In the genomic region with DNA sequence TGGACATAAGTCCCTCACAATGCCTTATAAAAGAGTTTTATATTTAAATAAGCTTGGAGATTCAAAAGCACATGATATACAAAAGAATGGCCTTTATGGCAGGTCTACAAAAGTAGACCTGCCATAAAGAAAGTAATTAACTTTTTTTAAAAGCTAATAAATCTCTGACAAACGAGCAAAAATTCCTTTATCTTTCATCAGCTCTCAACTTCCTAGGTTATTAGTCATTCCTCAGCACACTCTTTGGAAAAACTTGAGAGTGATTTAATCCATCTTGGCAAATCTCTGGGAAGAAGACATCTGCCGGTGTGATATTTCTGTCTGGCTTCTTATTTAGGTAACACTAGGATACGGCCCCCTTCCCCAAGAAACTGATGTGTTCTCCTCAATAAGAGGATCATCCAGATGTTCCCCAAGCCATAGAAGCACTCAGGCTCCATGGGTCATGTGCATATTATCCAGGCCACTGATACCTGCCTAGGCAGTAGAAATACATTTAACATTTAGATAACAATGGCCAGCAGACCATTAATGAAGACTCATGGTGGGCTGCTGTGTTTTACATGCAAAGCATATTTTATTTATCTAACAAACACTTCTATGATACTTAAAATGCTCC, we compare ENCODE assay signal across 21 cellular contexts.
DNase-seq lines count a peak whose midpoint lies in the region; ATAC-seq and TF ChIP-seq lines count a peak whose summit lies in the region.
"Had no signal": no experiment of that assay in that cellular context is flagged by ENCODE, and none has a peak within 500 bp of the region (broad histone marks: within the 10 kb centered on the region; RNA-seq: fewer than 3 reads in every experiment).

No MANE protein-coding gene starts in this region.

- H3K27ac ChIP-seq in SK-N-SH (ENCODE audit: low read depth in 2 of 2, low read length in 1 of 2) = peak overlapping the region; percentile 47 to 62; a peak in 3 of 4 replicates
- no peak overlapping the region for H3K27ac ChIP-seq in fibroblast of lung (ENCODE audit: insufficient read depth, low read length)
- H3K27ac ChIP-seq: coronary artery, psoas muscle, thyroid gland had no signal

- peak in 1 of 2 experiments; percentile 84; a peak in 2 of 4 replicates for TF ChIP-seq EP300 in SK-N-SH (IDR thresholded peaks at IDR 0.05; ENCODE audit: borderline replicate concordance in 1 of 2, low read depth in 1 of 2, low read length in 1 of 2)

- peaks cover 6% of the 10 kb centered on the region for H3K4me1 Mint-ChIP-seq in osteocyte (ENCODE audit: unreplicated experiment)
- no peaks in the 10 kb centered on the region for H3K4me1 Mint-ChIP-seq in stimulated activated naive CD8-positive, alpha-beta T cell treated with anti-CD3 and anti-CD28 coated beads, Interleukin-15, amount 100 ng/mL, for 72 hours
- no peaks in the 10 kb centered on the region for H3K4me1 Mint-ChIP-seq in activated T-helper 1 cell treated with anti-CD3 and anti-CD28 coated beads, Interleukin-12 subunit alpha, Interleukin-12 subunit beta, Interleukin-2, Interleukin-4 antibody, amounts not matched to agents 30 ng/mL and 10 ng/mL and 1 ng/mL, durations not matched to agents 14 hours and 24 hours and 36 hours (ENCODE audit: low read depth)

- H3K36me3 Mint-ChIP-seq in osteocyte (ENCODE audit: unreplicated experiment) = no peaks in the 10 kb centered on the region
- no peaks in the 10 kb centered on the region for H3K36me3 Mint-ChIP-seq in activated T-helper 1 cell treated with anti-CD3 and anti-CD28 coated beads, Interleukin-12 subunit alpha, Interleukin-12 subunit beta, Interleukin-2, Interleukin-4 antibody, amounts not matched to agents 30 ng/mL and 10 ng/mL and 1 ng/mL, durations not matched to agents 14 hours and 24 hours and 36 hours (ENCODE audit: low read depth)
- H3K36me3 Mint-ChIP-seq: natural killer cell treated with Interleukin-12 subunit alpha and Interleukin-12 subunit beta and Interleukin-15 and Interleukin-18, amount 100 ng/mL, for 72 hours had no signal

- no peaks in the 10 kb centered on the region for H3K27me3 Mint-ChIP-seq in osteocyte (ENCODE audit: unreplicated experiment)
- H3K27me3 Mint-ChIP-seq in stimulated activated naive CD8-positive, alpha-beta T cell treated with anti-CD3 and anti-CD28 coated beads, Interleukin-15, amount 100 ng/mL, for 72 hours = no peaks in the 10 kb centered on the region
- no peaks in the 10 kb centered on the region for H3K27me3 Mint-ChIP-seq in activated T-helper 1 cell treated with anti-CD3 and anti-CD28 coated beads, Interleukin-12 subunit alpha, Interleukin-12 subunit beta, Interleukin-2, Interleukin-4 antibody, amounts not matched to agents 30 ng/mL and 10 ng/mL and 1 ng/mL, durations not matched to agents 14 hours and 24 hours and 36 hours (ENCODE audit: insufficient read depth)
- H3K27me3 Mint-ChIP-seq: natural killer cell treated with Interleukin-12 subunit alpha and Interleukin-12 subunit beta and Interleukin-15 and Interleukin-18, amount 100 ng/mL, for 72 hours had no signal

- H3K27me3 ChIP-seq in SK-N-SH (ENCODE audit: insufficient read depth) = no peaks in the 10 kb centered on the region
- H3K27me3 ChIP-seq in fibroblast of lung (ENCODE audit: control insufficient read depth, insufficient read depth, low read length) = no peaks in the 10 kb centered on the region
- H3K27me3 ChIP-seq: thyroid gland had no signal

- no peak for ATAC-seq in stimulated activated naive CD8-positive, alpha-beta T cell treated with anti-CD3 and anti-CD28 coated beads, Interleukin-15, amount 100 ng/mL, for 72 hours
- ATAC-seq in GM18870 (IDR thresholded peaks at IDR 0.05; ENCODE audit: unreplicated experiment) = no peak
- ATAC-seq: natural killer cell treated with Interleukin-12 subunit alpha and Interleukin-12 subunit beta and Interleukin-15 and Interleukin-18, amount 100 ng/mL, for 72 hours; psoas muscle had no signal

- H3K79me2 ChIP-seq in SK-N-SH (ENCODE audit: insufficient read depth) = peaks cover 84% of the 10 kb centered on the region
- no peaks in the 10 kb centered on the region for H3K79me2 ChIP-seq in fibroblast of lung (ENCODE audit: control insufficient read depth, insufficient read depth, low read length)

- H3K9ac ChIP-seq in SK-N-SH (no peak overlapping the region), fibroblast of lung (ENCODE audit: insufficient read depth, low read length) (no peak overlapping the region)

- peaks cover 19% of the 10 kb centered on the region for H3F3A ChIP-seq in SK-N-SH (replicated peaks; ENCODE audit: insufficient read depth)

- no peaks in the 10 kb centered on the region for H3K9me2 ChIP-seq in SK-N-SH

- H4K20me1 ChIP-seq in SK-N-SH (ENCODE audit: insufficient read depth) = peaks cover 8% of the 10 kb centered on the region; the same call in 1 of the 2 replicates
- H4K20me1 ChIP-seq in fibroblast of lung (ENCODE audit: control insufficient read depth, extremely low read depth, insufficient read depth, low read length) = no peaks in the 10 kb centered on the region

- DNase-seq in HT-29 (ENCODE audit: low spot score) = peak; percentile 40
- DNase-seq in SK-N-SH = no peak
- peak; percentile 55 to 80 for DNase-seq in fibroblast of lung (ENCODE audit: low read depth in 2 of 2)
- no peak for DNase-seq in osteocyte (ENCODE audit: extremely low spot score, unreplicated experiment)
- no peak for DNase-seq in DMS53 treated with DMSO at 0.1 percent for 48 hours (lab: John Stamatoyannopoulos, UW; ENCODE audit: unreplicated experiment)
- no peak for DNase-seq in stimulated activated naive CD8-positive, alpha-beta T cell treated with anti-CD3 and anti-CD28 coated beads, Interleukin-15, amount 100 ng/mL, for 72 hours
- no peak for DNase-seq in activated T-helper 1 cell treated with anti-CD3 and anti-CD28 coated beads, Interleukin-12 subunit alpha, Interleukin-12 subunit beta, Interleukin-2, Interleukin-4 antibody, amounts not matched to agents 30 ng/mL and 10 ng/mL and 1 ng/mL, durations not matched to agents 14 hours and 24 hours and 36 hours (ENCODE audit: low spot score)
- DNase-seq: activated CD4-positive, CD25-positive, alpha-beta regulatory T cell; activated CD8-positive, alpha-beta memory T cell treated with anti-CD3 and anti-CD28 coated beads for 24 hours; amygdala; H7; NCI-H1417 treated with DMSO at 0.1 percent for 48 hours; NCI-H2171; NK-92 treated with Interleukin-12 subunit alpha and Interleukin-12 subunit beta, amount 100 ng/mL, for 24 hours; psoas muscle; Right ventricle myocardium superior; thyroid gland had no signal

- H3K4me1 ChIP-seq in SK-N-SH (ENCODE audit: control insufficient read depth in 1 of 2, insufficient read depth in 2 of 2, low read depth in 1 of 2, low read length in 1 of 2) (peaks cover 3 to 26% of the 10 kb centered on the region in 2 experiments; a peak in 3 of 4 replicates), fibroblast of lung (ENCODE audit: control insufficient read depth, extremely low read depth, insufficient read depth, low read length) (no peaks in the 10 kb centered on the region)
- H3K4me1 ChIP-seq: psoas muscle, thyroid gland had no signal

- 13% methylated on average over 3 of the region's 3 CpGs for WGBS in SK-N-SH (ENCODE audit: low lambda C conversion rate)

- H3K9me3 Mint-ChIP-seq in osteocyte (ENCODE audit: unreplicated experiment) = no peaks in the 10 kb centered on the region
- no peaks in the 10 kb centered on the region for H3K9me3 Mint-ChIP-seq in stimulated activated naive CD8-positive, alpha-beta T cell treated with anti-CD3 and anti-CD28 coated beads, Interleukin-15, amount 100 ng/mL, for 72 hours
- no peaks in the 10 kb centered on the region for H3K9me3 Mint-ChIP-seq in activated T-helper 1 cell treated with anti-CD3 and anti-CD28 coated beads, Interleukin-12 subunit alpha, Interleukin-12 subunit beta, Interleukin-2, Interleukin-4 antibody, amounts not matched to agents 30 ng/mL and 10 ng/mL and 1 ng/mL, durations not matched to agents 14 hours and 24 hours and 36 hours
- H3K9me3 Mint-ChIP-seq: T-helper 1 cell treated with Interleukin-12 subunit alpha and Interleukin-12 subunit beta and Interleukin-4 antibody, amounts not matched to agents 30 μg/mL and 1 μg/mL, for 36 hours had no signal

- H3K9me3 ChIP-seq in SK-N-SH (no peaks in the 10 kb centered on the region), fibroblast of lung (ENCODE audit: control insufficient read depth, insufficient read depth, low read depth, low read length) (no peaks in the 10 kb centered on the region)
- H3K9me3 ChIP-seq: psoas muscle, thyroid gland had no signal

- H3K4me3 ChIP-seq in SK-N-SH (ENCODE audit: low read depth in 2 of 2, low read length in 1 of 2) = no peak overlapping the region; a peak in 1 of 4 replicates
- H3K4me3 ChIP-seq in fibroblast of lung (replicated peaks in 1 of 4; ENCODE audit: control extremely low read depth in 1 of 4, insufficient read depth in 1 of 4, low read depth in 3 of 4, low read length in 4 of 4) = no peak overlapping the region
- H3K4me3 ChIP-seq: coronary artery, psoas muscle, thyroid gland had no signal

- H3K36me3 ChIP-seq in SK-N-SH (replicated peaks in 1 of 2; ENCODE audit: control insufficient read depth in 1 of 2, insufficient read depth in 2 of 2, low read length in 1 of 2) = peaks cover 2 to 7% of the 10 kb centered on the region in 2 experiments
- no peaks in the 10 kb centered on the region for H3K36me3 ChIP-seq in fibroblast of lung (ENCODE audit: control insufficient read depth, insufficient read depth, low read length)
- H3K36me3 ChIP-seq: thyroid gland had no signal

- H3K4me2 ChIP-seq in SK-N-SH = peak overlapping the region; percentile 66
- no peak overlapping the region for H3K4me2 ChIP-seq in fibroblast of lung (ENCODE audit: extremely low read depth, insufficient read depth, low read length)

- TF ChIP-seq RAD21 in SK-N-SH (IDR thresholded peaks at IDR 0.05; ENCODE audit: low read length) = no peak

- TF ChIP-seq CTCF in SK-N-SH (IDR thresholded peaks at IDR 0.05) = no peak
- no peak for TF ChIP-seq CTCF in fibroblast of lung (conservative IDR thresholded peaks at IDR 0.05 in 1 of 2, IDR thresholded peaks at IDR 0.05 in 1 of 2; ENCODE audit: low read depth in 1 of 2, low read length in 2 of 2)
- TF ChIP-seq CTCF in osteocyte (IDR thresholded peaks at IDR 0.05) = no peak

- H2AFZ ChIP-seq in SK-N-SH (ENCODE audit: low read depth) (no peak overlapping the region), fibroblast of lung (ENCODE audit: low read length) (no peak overlapping the region)

- CTCF ChIA-PET in SK-N-SH (lab: Yijun Ruan, JAX) = no interaction called here

- peak overlapping the region; percentile 13 for H3K27ac Mint-ChIP-seq in osteocyte (ENCODE audit: unreplicated experiment)
- no peak overlapping the region for H3K27ac Mint-ChIP-seq in stimulated activated naive CD8-positive, alpha-beta T cell treated with anti-CD3 and anti-CD28 coated beads, Interleukin-15, amount 100 ng/mL, for 72 hours
- no peak overlapping the region for H3K27ac Mint-ChIP-seq in activated T-helper 1 cell treated with anti-CD3 and anti-CD28 coated beads, Interleukin-12 subunit alpha, Interleukin-12 subunit beta, Interleukin-2, Interleukin-4 antibody, amounts not matched to agents 30 ng/mL and 10 ng/mL and 1 ng/mL, durations not matched to agents 14 hours and 24 hours and 36 hours
- H3K27ac Mint-ChIP-seq: natural killer cell treated with Interleukin-12 subunit alpha and Interleukin-12 subunit beta and Interleukin-15 and Interleukin-18, amount 100 ng/mL, for 72 hours; T-helper 1 cell treated with Interleukin-12 subunit alpha and Interleukin-12 subunit beta and Interleukin-4 antibody, amounts not matched to agents 30 μg/mL and 1 μg/mL, for 36 hours had no signal

- no peak overlapping the region for H3K4me3 Mint-ChIP-seq in osteocyte (ENCODE audit: unreplicated experiment)
- H3K4me3 Mint-ChIP-seq in stimulated activated naive CD8-positive, alpha-beta T cell treated with anti-CD3 and anti-CD28 coated beads, Interleukin-15, amount 100 ng/mL, for 72 hours = no peak overlapping the region
- H3K4me3 Mint-ChIP-seq in activated T-helper 1 cell treated with anti-CD3 and anti-CD28 coated beads, Interleukin-12 subunit alpha, Interleukin-12 subunit beta, Interleukin-2, Interleukin-4 antibody, amounts not matched to agents 30 ng/mL and 10 ng/mL and 1 ng/mL, durations not matched to agents 14 hours and 24 hours and 36 hours = no peak overlapping the region
- H3K4me3 Mint-ChIP-seq: natural killer cell treated with Interleukin-12 subunit alpha and Interleukin-12 subunit beta and Interleukin-15 and Interleukin-18, amount 100 ng/mL, for 72 hours; T-helper 1 cell treated with Interleukin-12 subunit alpha and Interleukin-12 subunit beta and Interleukin-4 antibody, amounts not matched to agents 30 μg/mL and 1 μg/mL, for 36 hours had no signal

- POLR2A ChIA-PET in SK-N-SH (lab: Yijun Ruan, JAX) = no interaction called here

- intact Hi-C loops in activated T-helper 1 cell treated with anti-CD3 and anti-CD28 coated beads, Interleukin-12 subunit alpha, Interleukin-12 subunit beta, Interleukin-2, Interleukin-4 antibody, amounts not matched to agents 30 ng/mL and 10 ng/mL and 1 ng/mL, durations not matched to agents 14 hours and 24 hours and 36 hours (cut with micrococcal nuclease) = no loop called here

Comparison
In these comparisons a context has a peak if more than half of its experiments do, and no peak if none do; other contexts are left out.
1. DNase-seq: peak in HT-29 (single experiment) and fibroblast of lung (2 of 2); none in SK-N-SH (single experiment), osteocyte (single experiment), DMS53 treated with DMSO at 0.1 percent for 48 hours (single experiment), stimulated activated naive CD8-positive, alpha-beta T cell treated with anti-CD3 and anti-CD28 coated beads, Interleukin-15, amount 100 ng/mL, for 72 hours (0 of 2) and activated T-helper 1 cell treated with anti-CD3 and anti-CD28 coated beads, Interleukin-12 subunit alpha, Interleukin-12 subunit beta, Interleukin-2, Interleukin-4 antibody, amounts not matched to agents 30 ng/mL and 10 ng/mL and 1 ng/mL, durations not matched to agents 14 hours and 24 hours and 36 hours (single experiment).